Comparison of ENCODE assay signal across 8 cellular contexts in genomic region chr7:5692112-5692844, GRCh38.
DNase-seq lines count a peak whose midpoint lies in the region; ATAC-seq and TF ChIP-seq lines count a peak whose summit lies in the region.

No MANE protein-coding gene starts in this region.

- H3K4me1 ChIP-seq in HUES64 (ENCODE audit: insufficient read depth, low read length) (peaks cover 19% of the 10 kb centered on the region; the same call in 1 of the 2 replicates), right cardiac atrium (ENCODE audit: control insufficient read depth, insufficient read depth, low read length) (peaks cover 34% of the 10 kb centered on the region), gastrocnemius medialis (peaks cover 68 to 89% of the 10 kb centered on the region in 2 donors)

- peak; percentile 71 to 73 for ATAC-seq in right cardiac atrium
- ATAC-seq in gastrocnemius medialis, result peak; percentile 46 to 55
- ATAC-seq in HG03175 (IDR thresholded peaks at IDR 0.05; ENCODE audit: unreplicated experiment), result no peak
- no peak for ATAC-seq in GM19455 (IDR thresholded peaks at IDR 0.05; ENCODE audit: unreplicated experiment)

- intact Hi-C loops in right cardiac atrium (cut with DNase I) (no loop called here), gastrocnemius medialis (cut with DNase I; ENCODE audit: low total_unique reads) (no loop called here)

- peak; percentile 96 for DNase-seq in AG04450 (ENCODE audit: low read depth, low spot score)
- DNase-seq in right cardiac atrium, result peak; percentile 93 to 95 (median 94)
- peak; percentile 70 to 84 for DNase-seq in gastrocnemius medialis
- DNase-seq in T-helper 1 cell, result no peak

- CTCF ChIA-PET in AG04450 (lab: Charles Lee), result interaction anchor here (0.6 to 3.6 kb wide), 5 partner anchors 12 to 198 kb away, joined by 3 to 20 read pairs (median 9); no protein-coding TSS in a partner anchor

- H3K4me3 ChIP-seq in AG04450 (ENCODE audit: low read depth, low read length) (peak overlapping the region; percentile 44), HUES64 (ENCODE audit: low read length) (no peak overlapping the region), right cardiac atrium (ENCODE audit: low read length) (peak overlapping the region; percentile 14), gastrocnemius medialis (peak overlapping the region in 3 of 4 donors; percentile 3 to 41 (median 9))

- no peak overlapping the region for H3K9ac ChIP-seq in HUES64 (ENCODE audit: low read depth, low read length)

- H3K27ac ChIP-seq in AG04450 (ENCODE audit: low read depth, low read length) (peak overlapping the region; percentile 99), HUES64 (ENCODE audit: low read depth, low read length) (peak overlapping the region; percentile 36), angular gyrus (ENCODE audit: low read depth, low read length) (peak overlapping the region; percentile 85), right cardiac atrium (ENCODE audit: low read length) (peak overlapping the region; percentile 87), gastrocnemius medialis (peak overlapping the region; percentile 83 to 89 (median 86))

- TF ChIP-seq CTCF in AG04450 (IDR thresholded peaks at IDR 0.05; ENCODE audit: low read depth, low read length), result no peak
- no peak for TF ChIP-seq CTCF in gastrocnemius medialis (IDR thresholded peaks at IDR 0.05 in 4 of 5, conservative IDR thresholded peaks at IDR 0.05 in 1 of 5)

- no peak for TF ChIP-seq POLR2A in gastrocnemius medialis (IDR thresholded peaks at IDR 0.05)

- in situ Hi-C loops in gastrocnemius medialis (cut with MboI; ENCODE audit: low sequenced_read_pairs in 4 of 4), result no loop called here

- H3K9me3 ChIP-seq in AG04450 (ENCODE audit: control insufficient read depth, insufficient read depth, low read length), result no peaks in the 10 kb centered on the region
- H3K9me3 ChIP-seq in HUES64 (ENCODE audit: insufficient read depth, low read depth, low read length), result no peaks in the 10 kb centered on the region
- no peaks in the 10 kb centered on the region for H3K9me3 ChIP-seq in right cardiac atrium (ENCODE audit: control insufficient read depth, low read length)
- no peaks in the 10 kb centered on the region for H3K9me3 ChIP-seq in gastrocnemius medialis

- H3K36me3 ChIP-seq in HUES64 (ENCODE audit: insufficient read depth, low read length), result peaks cover 6% of the 10 kb centered on the region; the same call in 1 of the 2 replicates
- H3K36me3 ChIP-seq in gastrocnemius medialis, result no peaks in the 10 kb centered on the region

- no peaks in the 10 kb centered on the region for H3K27me3 ChIP-seq in AG04450 (ENCODE audit: control insufficient read depth, insufficient read depth, low read length)
- no peaks in the 10 kb centered on the region for H3K27me3 ChIP-seq in HUES64 (ENCODE audit: insufficient read depth, low read length)
- H3K27me3 ChIP-seq in right cardiac atrium (ENCODE audit: control insufficient read depth, insufficient read depth), result no peaks in the 10 kb centered on the region
- H3K27me3 ChIP-seq in gastrocnemius medialis, result no peaks in the 10 kb centered on the region

- 88% methylated on average over 14 of the region's 14 CpGs for WGBS in HUES64
- 8% methylated on average over 14 of the region's 14 CpGs for WGBS in right cardiac atrium

- POLR2A ChIA-PET in AG04450 (lab: Yijun Ruan, JAX), result interaction anchor here (1.1 to 3.2 kb wide), 12 partner anchors 8 to 268 kb away, joined by 3 to 15 read pairs (median 6); partner anchors contain the start of gene TNRC18

Comparison
In these comparisons a context has a peak if more than half of its experiments do, and no peak if none do; other contexts are left out.
1. DNase-seq: peak in AG04450 (single experiment), right cardiac atrium (3 of 3) and gastrocnemius medialis (2 of 2); none in T-helper 1 cell (0 of 5).
2. H3K27ac ChIP-seq: peak in every context shown above with its lines; median percentile 99 in AG04450; 87 in right cardiac atrium; 86 in gastrocnemius medialis; 85 in angular gyrus; 36 in HUES64.
3. ATAC-seq: peak in right cardiac atrium (2 of 2) and gastrocnemius medialis (2 of 2); none in HG03175 (single experiment) and GM19455 (single experiment).